In genomic region chr9:68780735-68781134, GRCh38 we compare ENCODE assay signal across 8 cellular contexts.
DNase-seq lines count a peak whose midpoint lies in the region; ATAC-seq and TF ChIP-seq lines count a peak whose summit lies in the region.

No MANE protein-coding gene starts in this region.

- H3K9me3 ChIP-seq in SK-N-MC (ENCODE audit: low read depth, low read length): no peaks in the 10 kb centered on the region

- H3K27ac ChIP-seq in SK-N-MC: no peak overlapping the region

- ATAC-seq in stimulated activated naive CD8-positive, alpha-beta T cell treated with anti-CD3 and anti-CD28 coated beads, Interleukin-15, Interleukin-2, amounts not matched to agents 100 U/mL and 50 U/mL, for 24 hours: no peak
- no peak for ATAC-seq in GM18505 (IDR thresholded peaks at IDR 0.05; ENCODE audit: unreplicated experiment)

- H3K9ac ChIP-seq in SK-N-MC (ENCODE audit: insufficient read length): peak overlapping the region; percentile 90

- DNase-seq in DMS53 (lab: John Stamatoyannopoulos, UW) (peak; percentile 15), DMS53 treated with DMSO at 0.1 percent for 48 hours (lab: John Stamatoyannopoulos, UW; ENCODE audit: unreplicated experiment) (no peak), SK-N-MC (ENCODE audit: low read depth, low spot score) (no peak), hepatic stellate cell (ENCODE audit: low spot score) (peak; percentile 3), NCI-H510A (lab: John Stamatoyannopoulos, UW) (no peak)
- DNase-seq in stimulated activated naive CD8-positive, alpha-beta T cell treated with anti-CD3 and anti-CD28 coated beads, Interleukin-15, Interleukin-2, amounts not matched to agents 100 U/mL and 50 U/mL, for 24 hours: peak; percentile 12
- DNase-seq in activated CD8-positive, alpha-beta memory T cell treated with anti-CD3 and anti-CD28 coated beads, Interleukin-2, amount 50 U/mL, for 48 hours: no peak

- TF ChIP-seq POLR2A in GM18505 (IDR thresholded peaks at IDR 0.05; ENCODE audit: borderline replicate concordance, extremely low read depth, insufficient read depth, insufficient read length): no peak

- H3K4me3 ChIP-seq in SK-N-MC: peak overlapping the region; percentile 87

- no peaks in the 10 kb centered on the region for H3K36me3 ChIP-seq in SK-N-MC (ENCODE audit: insufficient read depth, low read length)

Comparison
In these comparisons a context has a peak if more than half of its experiments do, and no peak if none do; other contexts are left out.
1. DNase-seq: peak in DMS53 (single experiment), hepatic stellate cell (single experiment) and stimulated activated naive CD8-positive, alpha-beta T cell treated with anti-CD3 and anti-CD28 coated beads, Interleukin-15, Interleukin-2, amounts not matched to agents 100 U/mL and 50 U/mL, for 24 hours (single experiment); none in DMS53 treated with DMSO at 0.1 percent for 48 hours (single experiment), SK-N-MC (single experiment), activated CD8-positive, alpha-beta memory T cell treated with anti-CD3 and anti-CD28 coated beads, Interleukin-2, amount 50 U/mL, for 48 hours (single experiment) and NCI-H510A (single experiment).